Comparison of ENCODE assay signal across 18 cellular contexts in genomic region chr20:57097245-57097935, GRCh38.
DNase-seq lines count a peak whose midpoint lies in the region; ATAC-seq, FAIRE-seq and TF ChIP-seq lines count a peak whose summit lies in the region.
"Had no signal": no experiment of that assay in that cellular context is flagged by ENCODE, and none has a peak within 500 bp of the region (broad histone marks: within the 10 kb centered on the region; RNA-seq: fewer than 3 reads in every experiment).

No MANE protein-coding gene starts in this region.

- no peaks in the 10 kb centered on the region for H3K36me3 Mint-ChIP-seq in neural crest cell (ENCODE audit: low read depth)
- no peaks in the 10 kb centered on the region for H3K36me3 Mint-ChIP-seq in stimulated activated naive B cell treated with anti-CD40 and anti-IgM and Interleukin-4, amounts not matched to agents 10 μg/mL and 1 μg/mL and 100 μg/mL, for 72 hours
- H3K36me3 Mint-ChIP-seq: CD14-positive monocyte had no signal

- peak overlapping the region; percentile 84 for H3K27ac ChIP-seq in WERI-Rb-1

- no peaks in the 10 kb centered on the region for H3K27me3 ChIP-seq in WERI-Rb-1 (ENCODE audit: insufficient read depth, low read depth, severe bottlenecking)

- H3K9me3 Mint-ChIP-seq in neural crest cell: no peaks in the 10 kb centered on the region
- H3K9me3 Mint-ChIP-seq in stimulated activated naive B cell treated with anti-CD40 and anti-IgM and Interleukin-4, amounts not matched to agents 10 μg/mL and 1 μg/mL and 100 μg/mL, for 72 hours: peaks cover 0 to 1% of the 10 kb centered on the region in 2 donors

- no peak for DNase-seq in HTR-8/SVneo (ENCODE audit: insufficient read length, low spot score)
- DNase-seq in WERI-Rb-1: peak; percentile 76
- no peak for DNase-seq in neural crest cell (ENCODE audit: low read depth, low spot score)
- DNase-seq in stimulated activated naive B cell treated with anti-CD40 and anti-IgM and Interleukin-4, amounts not matched to agents 10 μg/mL and 1 μg/mL and 100 μg/mL, for 72 hours: no peak
- no peak for DNase-seq in activated CD4-positive, alpha-beta T cell treated with anti-CD3 and anti-CD28 coated beads, Interleukin-2, amount 50 U/mL, for 4 hours
- DNase-seq in NCI-H345 (lab: John Stamatoyannopoulos, UW): no peak
- no peak for DNase-seq in activated gamma-delta T cell treated with Interleukin-2 at 50 U/mL for 16 hours
- DNase-seq: ACHN, AML-193, Caco-2, DMS79, HCEC 1CT, NCI-H1105 treated with DMSO at 0.1 percent for 48 hours, NCI-H1694 treated with DMSO at 0.1 percent for 48 hours, NCI-H2107, NCI-H226, PC-3 had no signal

- H3K9me3 ChIP-seq in WERI-Rb-1 (ENCODE audit: severe bottlenecking): peaks cover 11% of the 10 kb centered on the region
- H3K9me3 ChIP-seq: Caco-2 had no signal

- peak overlapping the region; percentile 35 for H3K27ac Mint-ChIP-seq in neural crest cell (ENCODE audit: unreplicated experiment)
- peak overlapping the region; percentile 69 for H3K27ac Mint-ChIP-seq in stimulated activated naive B cell treated with anti-CD40 and anti-IgM and Interleukin-4, amounts not matched to agents 10 μg/mL and 1 μg/mL and 100 μg/mL, for 72 hours

- peak; percentile 48 for FAIRE-seq in HTR-8/SVneo (lab: Jason Lieb, UNC)

- H3K4me1 Mint-ChIP-seq in neural crest cell: peaks cover 1% of the 10 kb centered on the region
- H3K4me1 Mint-ChIP-seq in stimulated activated naive B cell treated with anti-CD40 and anti-IgM and Interleukin-4, amounts not matched to agents 10 μg/mL and 1 μg/mL and 100 μg/mL, for 72 hours: peaks cover under 1 to 3% of the 10 kb centered on the region in 2 donors
- H3K4me1 Mint-ChIP-seq: CD14-positive monocyte had no signal

- no peak for ATAC-seq in stimulated activated naive B cell treated with anti-CD40 and anti-IgM and Interleukin-4, amounts not matched to agents 10 μg/mL and 1 μg/mL and 100 μg/mL, for 72 hours (replicated peaks)
- ATAC-seq: PC-3 had no signal

- peaks cover 3% of the 10 kb centered on the region for H3K27me3 Mint-ChIP-seq in neural crest cell (ENCODE audit: low read depth)
- peaks cover 10 to 24% of the 10 kb centered on the region in 2 donors for H3K27me3 Mint-ChIP-seq in stimulated activated naive B cell treated with anti-CD40 and anti-IgM and Interleukin-4, amounts not matched to agents 10 μg/mL and 1 μg/mL and 100 μg/mL, for 72 hours

- no peaks in the 10 kb centered on the region for H3K36me3 ChIP-seq in WERI-Rb-1

- peak overlapping the region; percentile 29 for H3K4me3 ChIP-seq in WERI-Rb-1 (ENCODE audit: low read depth, low read length)

- TF ChIP-seq CTCF in WERI-Rb-1 (IDR thresholded peaks at IDR 0.05; ENCODE audit: low read depth, low read length) (no peak), neural crest cell (conservative IDR thresholded peaks at IDR 0.05) (no peak)

- H3K4me3 Mint-ChIP-seq in neural crest cell: no peak overlapping the region
- H3K4me3 Mint-ChIP-seq in stimulated activated naive B cell treated with anti-CD40 and anti-IgM and Interleukin-4, amounts not matched to agents 10 μg/mL and 1 μg/mL and 100 μg/mL, for 72 hours: no peak overlapping the region
- H3K4me3 Mint-ChIP-seq: CD14-positive monocyte had no signal
